ENCODE assay signal across 8 cellular contexts in the genomic region with DNA sequence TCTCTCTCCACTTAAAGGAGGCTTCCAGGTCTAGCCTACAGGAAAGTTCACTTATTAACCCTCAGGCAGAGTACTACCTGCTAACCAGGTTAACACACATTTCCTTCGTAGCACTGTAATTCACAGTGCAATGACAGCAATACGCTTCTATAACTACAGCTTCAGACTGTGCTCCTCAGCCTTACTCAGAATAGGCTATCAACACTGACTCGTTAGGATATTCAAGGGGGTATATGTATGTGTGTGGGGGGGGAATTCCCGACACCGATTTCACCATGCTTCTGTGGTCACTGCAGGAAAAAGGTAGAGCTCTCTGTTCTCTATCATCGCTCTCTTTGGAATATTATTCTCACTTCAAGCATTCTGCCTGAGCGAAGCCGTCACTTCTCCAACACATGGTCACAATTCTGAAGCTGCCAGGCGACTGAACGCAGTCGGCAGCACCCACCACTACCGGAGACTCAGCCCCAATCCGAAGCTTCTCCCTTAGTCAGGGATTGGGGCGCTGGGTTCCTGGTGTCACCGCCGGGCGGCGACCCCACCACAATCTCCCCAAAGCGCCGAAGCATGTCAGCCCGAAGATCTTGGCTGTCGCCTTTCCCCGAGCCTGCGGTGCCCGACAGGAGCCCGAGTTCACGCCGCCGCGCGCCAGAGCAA. TPM values are rescaled to one million over a fixed set of nuclear protein-coding genes. Genes with fewer than 3 reads are reported as not detected.
DNase-seq lines count a peak whose midpoint lies in the region; ATAC-seq and TF ChIP-seq lines count a peak whose summit lies in the region.

No MANE protein-coding gene starts in this region.

- H3K4me3 ChIP-seq in AG04449 (ENCODE audit: low read depth, low read length): peak overlapping the region; percentile 93
- H3K4me3 ChIP-seq in Jurkat, Clone E6-1 (ENCODE audit: low read length): peak overlapping the region; percentile 99

- peak; percentile 24 for ATAC-seq in GM21367 (IDR thresholded peaks at IDR 0.05; ENCODE audit: unreplicated experiment)

- peak; percentile 14 for TF ChIP-seq CTCF in AG04449 (IDR thresholded peaks at IDR 0.05; ENCODE audit: insufficient read depth, low read length, missing control alignments)

- peaks cover 61% of the 10 kb centered on the region for H3K4me1 Mint-ChIP-seq in activated naive CD8-positive, alpha-beta T cell (ENCODE audit: low read depth)
- peaks cover 54 to 69% of the 10 kb centered on the region in 2 donors for H3K4me1 Mint-ChIP-seq in immature natural killer cell

- peaks cover 7% of the 10 kb centered on the region for H3K36me3 Mint-ChIP-seq in activated naive CD8-positive, alpha-beta T cell
- peaks cover 0 to 5% (median 4%) of the 10 kb centered on the region in 3 donors for H3K36me3 Mint-ChIP-seq in immature natural killer cell

- peak overlapping the region; percentile 99 for H3K4me3 Mint-ChIP-seq in activated naive CD8-positive, alpha-beta T cell
- peak overlapping the region; percentile 94 to 99 (median 95) for H3K4me3 Mint-ChIP-seq in immature natural killer cell

- H3K27me3 Mint-ChIP-seq in activated naive CD8-positive, alpha-beta T cell: no peaks in the 10 kb centered on the region
- peaks cover 4 to 18% (median 8%) of the 10 kb centered on the region in 3 donors for H3K27me3 Mint-ChIP-seq in immature natural killer cell (ENCODE audit: low read depth in 3 of 3)

- peak overlapping the region; percentile 99 for H3K27ac Mint-ChIP-seq in activated naive CD8-positive, alpha-beta T cell
- peak overlapping the region; percentile 99 to 100 (median 99) for H3K27ac Mint-ChIP-seq in immature natural killer cell

- DNase-seq in AG04449 (ENCODE audit: low read depth, low spot score) (no peak), immature natural killer cell (no peak), cortex of kidney (lab: John Stamatoyannopoulos, UW) (no peak), NCI-H1694 treated with DMSO at 0.1 percent for 48 hours (lab: John Stamatoyannopoulos, UW) (no peak)
- no peak for DNase-seq in Jurkat, Clone E6-1 (ENCODE audit: low read depth, low spot score)
- peak; percentile 21 to 24 for DNase-seq in stimulated activated CD8-positive, alpha-beta memory T cell treated with anti-CD3 and anti-CD28 coated beads, Interleukin-4, amount 100 ng/mL, for 4 hours (ENCODE audit: low read depth in 2 of 2, low spot score in 1 of 2)

- POLR2A ChIA-PET in AG04449 (lab: Yijun Ruan, JAX): interaction anchor here (1.4 to 2.5 kb wide), 5 partner anchors 10 to 226 kb away, joined by 3 to 25 read pairs (median 7); a partner anchor contains a TSS

- no peaks in the 10 kb centered on the region for H3K9me3 Mint-ChIP-seq in activated naive CD8-positive, alpha-beta T cell (ENCODE audit: low read depth)
- no peaks in the 10 kb centered on the region for H3K9me3 Mint-ChIP-seq in immature natural killer cell

- CTCF ChIA-PET in AG04449 (lab: Yijun Ruan, JAX): interaction anchor here (0.7 to 4.8 kb wide), 10 partner anchors 11 to 152 kb away, joined by 3 to 135 read pairs (median 6); a partner anchor contains a TSS

RNA-seq across cellular contexts. Expression of a gene that starts 0.6 kb away (rescaled TPM):
- 50.1 TPM for polyA plus RNA-seq in Jurkat, Clone E6-1 (2012; ENCODE audit: insufficient read depth, insufficient read length)
- 10 to 100 TPM in 1 of 3 donors, 1 to 10 TPM in 2; 3.7 to 17.8 (median 3.8) TPM for polyA plus RNA-seq in immature natural killer cell

RNA-seq across cellular contexts. Expression of a gene that starts 0.9 kb away (rescaled TPM):
- 157 TPM for polyA plus RNA-seq in Jurkat, Clone E6-1 (2012; ENCODE audit: insufficient read depth, insufficient read length)
- polyA plus RNA-seq in immature natural killer cell: 100 to 1,000 TPM; 118 to 189 (median 122) TPM

RNA-seq across cellular contexts. Expression of a gene that starts 10.2 kb away (rescaled TPM):
- polyA plus RNA-seq in Jurkat, Clone E6-1 (2012; ENCODE audit: insufficient read depth, insufficient read length): 75.8 TPM
- polyA plus RNA-seq in immature natural killer cell: 100 to 1,000 TPM; 113 to 187 (median 145) TPM

RNA-seq across cellular contexts. Expression of a gene that starts 28.4 kb away (rescaled TPM):
- polyA plus RNA-seq in Jurkat, Clone E6-1 (2012; ENCODE audit: insufficient read depth, insufficient read length): 68.9 TPM
- 10 to 100 TPM; 11.2 to 27.2 (median 21.0) TPM for polyA plus RNA-seq in immature natural killer cell

RNA-seq across cellular contexts. Expression of a gene that starts 55.3 kb away (rescaled TPM):
- polyA plus RNA-seq in Jurkat, Clone E6-1 (2012; ENCODE audit: insufficient read depth, insufficient read length): 119 TPM
- 10 to 100 TPM; 28.3 to 47.8 (median 41.1) TPM for polyA plus RNA-seq in immature natural killer cell

Comparison
In these comparisons a context has a peak if more than half of its experiments do, and no peak if none do; other contexts are left out.
1. DNase-seq: peak in stimulated activated CD8-positive, alpha-beta memory T cell treated with anti-CD3 and anti-CD28 coated beads, Interleukin-4, amount 100 ng/mL, for 4 hours (2 of 2); none in AG04449 (single experiment), Jurkat, Clone E6-1 (single experiment), immature natural killer cell (0 of 3), cortex of kidney (single experiment) and NCI-H1694 treated with DMSO at 0.1 percent for 48 hours (single experiment).